ENCODE assay signal across 8 cellular contexts in genomic region chr2:54597153-54597827, GRCh38.
DNase-seq lines count a peak whose midpoint lies in the region; ATAC-seq and TF ChIP-seq lines count a peak whose summit lies in the region.

No MANE protein-coding gene starts in this region.

- H3K36me3 ChIP-seq in Caco-2 (ENCODE audit: control insufficient read depth, insufficient read depth, low read length) (peaks cover 4% of the 10 kb centered on the region), adrenal gland (replicated peaks in 1 of 2) (peaks cover 0 to 9% of the 10 kb centered on the region in 2 donors)

- ATAC-seq in naive B cell (ENCODE audit: low read depth in 2 of 2) (peak; percentile 30 to 34), HG03520 (IDR thresholded peaks at IDR 0.05; ENCODE audit: unreplicated experiment) (no peak), GM18519 (IDR thresholded peaks at IDR 0.05; ENCODE audit: low FRiP score, unreplicated experiment) (no peak)

- 24 to 38% (median 31%) methylated on average over 5 of the region's 5 CpGs for WGBS in adrenal gland, 4 donors

- DNase-seq in Caco-2 = no peak
- peak; percentile 49 for DNase-seq in LHCN-M2 (ENCODE audit: low read depth)
- DNase-seq in adrenal gland = peak; percentile 52 to 80 (median 73)
- DNase-seq in naive B cell = no peak
- DNase-seq in SIG-M5 treated with dmso at 0.1 percent for 504 hours (lab: John Stamatoyannopoulos, UW; ENCODE audit: unreplicated experiment) = no peak
- no peak for DNase-seq in effector CD8-positive, alpha-beta T cell (lab: John Stamatoyannopoulos, UW)

- CTCF ChIA-PET in Caco-2 (lab: Charles Lee) = interaction anchor here (0.6 kb wide), 1 partner anchor 131 kb away, joined by 3 read pairs; no protein-coding TSS in a partner anchor

- H3K4me3 Mint-ChIP-seq in Caco-2 (ENCODE audit: unreplicated experiment) (no peak overlapping the region), naive B cell (peak overlapping the region; percentile 44 to 90 (median 82))

- no peaks in the 10 kb centered on the region for H3K27me3 Mint-ChIP-seq in Caco-2 (ENCODE audit: insufficient read depth, unreplicated experiment)
- H3K27me3 Mint-ChIP-seq in naive B cell = no peaks in the 10 kb centered on the region

- BruUV-seq in Caco-2 (replicated peaks; lab: Mats Ljungman, UMichigan) = no TSS peak

- no peaks in the 10 kb centered on the region for H3K9me3 Mint-ChIP-seq in Caco-2 (ENCODE audit: unreplicated experiment)
- H3K9me3 Mint-ChIP-seq in naive B cell = no peaks in the 10 kb centered on the region

- H3K27ac Mint-ChIP-seq in Caco-2 (ENCODE audit: unreplicated experiment) (peak overlapping the region; percentile 63), naive B cell (peak overlapping the region; percentile 81 to 98 (median 96))

- H3K4me1 ChIP-seq in Caco-2 (peaks cover 9% of the 10 kb centered on the region), adrenal gland (replicated peaks in 1 of 2) (peaks cover 41 to 80% of the 10 kb centered on the region in 2 donors)

- POLR2A ChIA-PET in Caco-2 (lab: Charles Lee) = no interaction called here

- H3K9me3 ChIP-seq in Caco-2 = no peaks in the 10 kb centered on the region
- H3K9me3 ChIP-seq in adrenal gland (replicated peaks in 1 of 3) = no peaks in the 10 kb centered on the region

- intact Hi-C loops in Caco-2 (cut with micrococcal nuclease; ENCODE audit: unreplicated experiment) = no loop called here
- intact Hi-C loops in adrenal gland (cut with DNase I) = no loop called here

- TF ChIP-seq POLR2A in adrenal gland (IDR thresholded peaks at IDR 0.05) = peak in 1 of 2 donors; percentile 30

- H3K27me3 ChIP-seq in Caco-2 (replicated peaks; ENCODE audit: control insufficient read depth, insufficient read depth, low read length) = no peaks in the 10 kb centered on the region
- H3K27me3 ChIP-seq in adrenal gland = no peaks in the 10 kb centered on the region

- H3K36me3 Mint-ChIP-seq in Caco-2 (ENCODE audit: insufficient read depth, unreplicated experiment) = peaks cover 99% of the 10 kb centered on the region
- peaks cover 12 to 13% of the 10 kb centered on the region in 2 donors for H3K36me3 Mint-ChIP-seq in naive B cell

- H3K27ac ChIP-seq in adrenal gland = peak overlapping the region in 4 of 5 donors; percentile 1 to 82 (median 70)

- H3K4me3 ChIP-seq in Caco-2 (ENCODE audit: low read depth, low read length) (no peak overlapping the region), adrenal gland (no peak overlapping the region)

- TF ChIP-seq CTCF in Caco-2 (IDR thresholded peaks at IDR 0.05; ENCODE audit: insufficient read depth in 1 of 2, low read depth in 1 of 2, low read length in 1 of 2, severe bottlenecking in 1 of 2, unreplicated experiment in 1 of 2) = no peak
- TF ChIP-seq CTCF in adrenal gland (IDR thresholded peaks at IDR 0.05) = no peak

- H3K4me1 Mint-ChIP-seq in Caco-2 (ENCODE audit: low read depth, unreplicated experiment) (peaks cover 25% of the 10 kb centered on the region), naive B cell (peaks cover 65 to 94% (median 91%) of the 10 kb centered on the region in 3 donors)

Comparison
In these comparisons a context has a peak if more than half of its experiments do, and no peak if none do; other contexts are left out.
1. DNase-seq: peak in LHCN-M2 (single experiment) and adrenal gland (7 of 7); none in Caco-2 (0 of 2), naive B cell (single experiment), SIG-M5 treated with dmso at 0.1 percent for 504 hours (single experiment) and effector CD8-positive, alpha-beta T cell (single experiment).
2. ATAC-seq: peak in naive B cell (2 of 2); none in HG03520 (single experiment) and GM18519 (single experiment).